ENCODE assay signal across 8 cellular contexts in genomic region chr6:89145962-89146747, GRCh38. TPM values are rescaled to one million over a fixed set of nuclear protein-coding genes. Genes with fewer than 3 reads are reported as not detected.
DNase-seq lines count a peak whose midpoint lies in the region; ATAC-seq and TF ChIP-seq lines count a peak whose summit lies in the region.

A gene with protein sequence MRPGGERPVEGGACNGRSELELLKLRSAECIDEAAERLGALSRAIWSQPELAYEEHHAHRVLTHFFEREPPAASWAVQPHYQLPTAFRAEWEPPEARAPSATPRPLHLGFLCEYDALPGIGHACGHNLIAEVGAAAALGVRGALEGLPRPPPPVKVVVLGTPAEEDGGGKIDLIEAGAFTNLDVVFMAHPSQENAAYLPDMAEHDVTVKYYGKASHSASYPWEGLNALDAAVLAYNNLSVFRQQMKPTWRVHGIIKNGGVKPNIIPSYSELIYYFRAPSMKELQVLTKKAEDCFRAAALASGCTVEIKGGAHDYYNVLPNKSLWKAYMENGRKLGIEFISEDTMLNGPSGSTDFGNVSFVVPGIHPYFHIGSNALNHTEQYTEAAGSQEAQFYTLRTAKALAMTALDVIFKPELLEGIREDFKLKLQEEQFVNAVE (plus strand): TSS chr6:89146055. CDS start chr6:89146145, 90 bp downstream.

- H3K4me3 ChIP-seq in Panc1 (ENCODE audit: low read depth in 2 of 2, low read length in 2 of 2) = peak within 1 kb of the TSS; percentile 72 to 73
- peak within 1 kb of the TSS; percentile 48 for H3K4me3 ChIP-seq in neuron (ENCODE audit: low read length)
- peak within 1 kb of the TSS; percentile 78 to 93 (median 86) for H3K4me3 ChIP-seq in subcutaneous abdominal adipose tissue (ENCODE audit: low read depth in 1 of 5, low read length in 5 of 5)

- no peak for TF ChIP-seq CTCF in Calu3 (IDR thresholded peaks at IDR 0.05; ENCODE audit: unreplicated experiment)
- TF ChIP-seq CTCF in Panc1 (IDR thresholded peaks at IDR 0.05) = no peak

- H3K36me3 Mint-ChIP-seq in Calu3 (ENCODE audit: insufficient read depth, unreplicated experiment) = peaks cover 30% of the 10 kb centered on the region
- peaks cover 13% of the 10 kb centered on the region for H3K36me3 Mint-ChIP-seq in activated T-helper 1 cell treated with anti-CD3 and anti-CD28 coated beads, Interleukin-12 subunit alpha, Interleukin-12 subunit beta, Interleukin-2, Interleukin-4 antibody, amounts not matched to agents 30 ng/mL and 10 ng/mL and 1 ng/mL, durations not matched to agents 14 hours and 24 hours and 36 hours (ENCODE audit: low read depth)

- H3K27ac Mint-ChIP-seq in Calu3 (ENCODE audit: unreplicated experiment) = peak within 1 kb of the TSS; percentile 86
- peak within 1 kb of the TSS; percentile 98 for H3K27ac Mint-ChIP-seq in activated T-helper 1 cell treated with anti-CD3 and anti-CD28 coated beads, Interleukin-12 subunit alpha, Interleukin-12 subunit beta, Interleukin-2, Interleukin-4 antibody, amounts not matched to agents 30 ng/mL and 10 ng/mL and 1 ng/mL, durations not matched to agents 14 hours and 24 hours and 36 hours

- peak within 1 kb of the TSS; percentile 76 for H2AFZ ChIP-seq in neuron (ENCODE audit: low read depth, low read length)

- DNase-seq in Calu3 (peak; percentile 84), Panc1 (ENCODE audit: low read depth, low spot score) (no peak), fibroblast of peridontal ligament (ENCODE audit: extremely low read depth) (peak; percentile 18)
- DNase-seq in activated T-helper 1 cell treated with anti-CD3 and anti-CD28 coated beads, Interleukin-12 subunit alpha, Interleukin-12 subunit beta, Interleukin-2, Interleukin-4 antibody, amounts not matched to agents 30 ng/mL and 10 ng/mL and 1 ng/mL, durations not matched to agents 14 hours and 24 hours and 36 hours (ENCODE audit: low spot score) = peak; percentile 59

- H3K27me3 ChIP-seq in Panc1 (ENCODE audit: control insufficient read depth, insufficient read depth, low read length) (no peaks in the 10 kb centered on the region), neuron (ENCODE audit: insufficient read depth, low read length) (no peaks in the 10 kb centered on the region), subcutaneous abdominal adipose tissue (ENCODE audit: control insufficient read depth in 5 of 5, insufficient read depth in 4 of 5, low read length in 5 of 5) (no peaks in the 10 kb centered on the region)

- H3K9me3 ChIP-seq in Panc1 (ENCODE audit: control insufficient read depth, insufficient read depth, low read depth, low read length) = no peaks in the 10 kb centered on the region
- no peaks in the 10 kb centered on the region for H3K9me3 ChIP-seq in neuron (ENCODE audit: low read length)
- H3K9me3 ChIP-seq in subcutaneous abdominal adipose tissue (ENCODE audit: control insufficient read depth in 5 of 5, low read length in 5 of 5) = no peaks in the 10 kb centered on the region

- CTCF ChIA-PET in Calu3 (lab: Charles Lee) = interaction anchor here (1.3 kb wide), 1 partner anchor 66 kb away, joined by 6 read pairs; the partner anchor contains the start of gene PNRC1
- CTCF ChIA-PET in Panc1 (lab: Charles Lee) = interaction anchor here (0.7 to 1.4 kb wide), 2 partner anchors 28 to 164 kb away, joined by 4 read pairs; no protein-coding TSS in a partner anchor

- ATAC-seq in GM19455 (IDR thresholded peaks at IDR 0.05; ENCODE audit: unreplicated experiment) (peak; percentile 73), HG03571 (IDR thresholded peaks at IDR 0.05; ENCODE audit: unreplicated experiment) (peak; percentile 69), Panc1 (peak; percentile 97)

- in situ Hi-C loops in Panc1 (cut with HindIII; ENCODE audit: low pct_unique_long_range_greater_than_20kb, low sequenced_read_pairs) = no loop called here

- H3K27me3 Mint-ChIP-seq in Calu3 (ENCODE audit: unreplicated experiment) = no peaks in the 10 kb centered on the region
- H3K27me3 Mint-ChIP-seq in activated T-helper 1 cell treated with anti-CD3 and anti-CD28 coated beads, Interleukin-12 subunit alpha, Interleukin-12 subunit beta, Interleukin-2, Interleukin-4 antibody, amounts not matched to agents 30 ng/mL and 10 ng/mL and 1 ng/mL, durations not matched to agents 14 hours and 24 hours and 36 hours (ENCODE audit: insufficient read depth) = peaks cover 11% of the 10 kb centered on the region

- peak within 1 kb of the TSS; percentile 81 for H3K4me3 Mint-ChIP-seq in Calu3 (ENCODE audit: low read depth, unreplicated experiment)
- H3K4me3 Mint-ChIP-seq in activated T-helper 1 cell treated with anti-CD3 and anti-CD28 coated beads, Interleukin-12 subunit alpha, Interleukin-12 subunit beta, Interleukin-2, Interleukin-4 antibody, amounts not matched to agents 30 ng/mL and 10 ng/mL and 1 ng/mL, durations not matched to agents 14 hours and 24 hours and 36 hours = peak within 1 kb of the TSS; percentile 93

- H3K4me1 Mint-ChIP-seq in Calu3 (ENCODE audit: low read depth, unreplicated experiment) = peaks cover 27% of the 10 kb centered on the region
- peaks cover 40% of the 10 kb centered on the region for H3K4me1 Mint-ChIP-seq in activated T-helper 1 cell treated with anti-CD3 and anti-CD28 coated beads, Interleukin-12 subunit alpha, Interleukin-12 subunit beta, Interleukin-2, Interleukin-4 antibody, amounts not matched to agents 30 ng/mL and 10 ng/mL and 1 ng/mL, durations not matched to agents 14 hours and 24 hours and 36 hours (ENCODE audit: low read depth)

- intact Hi-C loops in Calu3 (cut with micrococcal nuclease; ENCODE audit: unreplicated experiment) = no loop called here
- intact Hi-C loops in Panc1 (cut with micrococcal nuclease; ENCODE audit: unreplicated experiment) = no loop called here
- intact Hi-C loops in activated T-helper 1 cell treated with anti-CD3 and anti-CD28 coated beads, Interleukin-12 subunit alpha, Interleukin-12 subunit beta, Interleukin-2, Interleukin-4 antibody, amounts not matched to agents 30 ng/mL and 10 ng/mL and 1 ng/mL, durations not matched to agents 14 hours and 24 hours and 36 hours (cut with micrococcal nuclease) = loop anchor here (1.0 to 10.0 kb wide), 9 partner anchors 29 to 1441 kb away; partner anchors contain the start of genes AKIRIN2, PNRC1, RNGTT and RRAGD

- no peaks in the 10 kb centered on the region for H3K9me3 Mint-ChIP-seq in Calu3 (ENCODE audit: low read depth, unreplicated experiment)
- no peaks in the 10 kb centered on the region for H3K9me3 Mint-ChIP-seq in activated T-helper 1 cell treated with anti-CD3 and anti-CD28 coated beads, Interleukin-12 subunit alpha, Interleukin-12 subunit beta, Interleukin-2, Interleukin-4 antibody, amounts not matched to agents 30 ng/mL and 10 ng/mL and 1 ng/mL, durations not matched to agents 14 hours and 24 hours and 36 hours

- POLR2A ChIA-PET in Panc1 (lab: Charles Lee) = interaction anchor here (0.6 kb wide), 2 partner anchors 29 to 66 kb away, joined by 4 to 12 read pairs; partner anchors contain the start of gene PNRC1

- H3K36me3 ChIP-seq in Panc1 (ENCODE audit: control insufficient read depth, insufficient read depth, low read length) (peaks cover 7% of the 10 kb centered on the region; the same call in 1 of the 2 replicates), neuron (ENCODE audit: insufficient read depth, low read length) (peaks cover 2% of the 10 kb centered on the region), subcutaneous abdominal adipose tissue (ENCODE audit: control insufficient read depth in 5 of 5, insufficient read depth in 5 of 5, low read length in 5 of 5) (no peaks in the 10 kb centered on the region)

- H3K4me1 ChIP-seq in Panc1 (ENCODE audit: control insufficient read depth, insufficient read depth, low read length) = peaks cover 12% of the 10 kb centered on the region
- H3K4me1 ChIP-seq in neuron (ENCODE audit: insufficient read depth, low read length) = peaks cover 3% of the 10 kb centered on the region
- peaks cover 0 to 23% (median 17%) of the 10 kb centered on the region in 5 donors for H3K4me1 ChIP-seq in subcutaneous abdominal adipose tissue (ENCODE audit: control insufficient read depth in 5 of 5, insufficient read depth in 5 of 5, low read length in 5 of 5)

- H3K27ac ChIP-seq in Panc1 (ENCODE audit: low read length) = peak within 1 kb of the TSS; percentile 80
- peak within 1 kb of the TSS; percentile 11 for H3K27ac ChIP-seq in subcutaneous abdominal adipose tissue (ENCODE audit: low read depth, low read length)

- peak within 1 kb of the TSS; percentile 59 to 78 (median 70) for H3K9ac ChIP-seq in subcutaneous abdominal adipose tissue (ENCODE audit: low read length in 5 of 5)

- BruUV-seq in Calu3 (replicated peaks; lab: Mats Ljungman, UMichigan) = no TSS peak
- BruUV-seq in Panc1 (replicated peaks; lab: Mats Ljungman, UMichigan) = no TSS peak

RNA-seq across cellular contexts. Expression of the gene that starts here (rescaled TPM):
- 26.6 and 33.2 TPM in 2 replicates for total RNA-seq in Calu3 (2022)
- total RNA-seq in Panc1 (2021; ENCODE audit: unreplicated experiment) = 13.6 TPM
- polyA plus RNA-seq in Panc1 (2012; ENCODE audit: insufficient read length) = 6.7 TPM
- total RNA-seq in activated T-helper 1 cell treated with anti-CD3 and anti-CD28 coated beads, Interleukin-12 subunit alpha, Interleukin-12 subunit beta, Interleukin-2, Interleukin-4 antibody, amounts not matched to agents 30 ng/mL and 10 ng/mL and 1 ng/mL, durations not matched to agents 14 hours and 24 hours and 36 hours = 14.1 TPM in 2 replicates
